17 cellular contexts compared by ENCODE assay signal in genomic region chr10:122030200-122030552, GRCh38. TPM values are rescaled to one million over a fixed set of nuclear protein-coding genes. Genes with fewer than 3 reads are reported as not detected.
"Had no signal": no experiment of that assay in that cellular context is flagged by ENCODE, and none has a peak within 500 bp of the region (broad histone marks: within the 10 kb centered on the region; RNA-seq: fewer than 3 reads in every experiment).

No MANE protein-coding gene starts in this region.

- H3K4me1 ChIP-seq: SJSA1 had no signal

- H3K4me3 ChIP-seq: hepatocyte, lung, ovary, SJSA1, tibial artery, vagina had no signal

- H3K27ac ChIP-seq: brain microvascular endothelial cell, hepatocyte, ovary, SJSA1, vagina had no signal

- H3K9me3 ChIP-seq: ovary, SJSA1, tibial artery, vagina had no signal

- ATAC-seq: activated CD8-positive, alpha-beta T cell treated with anti-CD3 and anti-CD28 coated beads for 36 hours; activated T-cell treated with anti-CD3 and anti-CD28 coated beads, Interleukin-2, amount 50 U/mL, for 72 hours had no signal

- DNase-seq: activated B cell treated with CpG ODN at 0.5 μM for 24 hours; activated CD4-positive, alpha-beta T cell treated with anti-CD3 and anti-CD28 coated beads for 48 hours; activated CD8-positive, alpha-beta T cell treated with anti-CD3 and anti-CD28 coated beads for 36 hours; activated gamma-delta T cell; activated T-cell treated with anti-CD3 and anti-CD28 coated beads, Interleukin-2, amount 50 U/mL, for 72 hours; amygdala; brain microvascular endothelial cell; effector memory CD4-positive, alpha-beta T cell; midbrain; naive B cell; ovary; SW 1271 had no signal

- H3K27me3 ChIP-seq: brain microvascular endothelial cell, hepatocyte, ovary, tibial artery, vagina had no signal

- H3K36me3 ChIP-seq: brain microvascular endothelial cell, ovary, SJSA1, tibial artery, vagina had no signal

RNA-seq across cellular contexts. Expression of gene TACC2, which starts 41.2 kb away (rescaled TPM):
- total RNA-seq: activated B cell treated with CpG ODN at 0.5 μM for 24 hours; activated CD8-positive, alpha-beta T cell treated with anti-CD3 and anti-CD28 coated beads for 36 hours had no signal
